31 cellular contexts compared by ENCODE assay signal in genomic region chr5:143581649-143582048, GRCh38.
"Had no signal": no experiment of that assay in that cellular context is flagged by ENCODE, and none has a peak within 500 bp of the region (broad histone marks: within the 10 kb centered on the region; RNA-seq: fewer than 3 reads in every experiment).

No MANE protein-coding gene starts in this region.

- H3K9me3 ChIP-seq: adrenal gland, breast epithelium, colonic mucosa had no signal

- DNase-seq: activated CD4-positive, alpha-beta memory T cell treated with anti-CD3 and anti-CD28 coated beads for 36 hours; activated CD4-positive, alpha-beta T cell treated with anti-CD3 and anti-CD28 coated beads for 36 hours; activated CD4-positive, alpha-beta T cell treated with anti-CD3 and anti-CD28 coated beads, Interleukin-2, amount 10 ng/mL, durations not matched to agents 24 days and 14 days; activated CD4-positive, CD25-positive, alpha-beta regulatory T cell; activated CD4-positive, CD25-positive, alpha-beta regulatory T cell treated with anti-CD3 and anti-CD28 coated beads, Interleukin-2, amount 50 U/mL, for 72 hours; activated CD8-positive, alpha-beta memory T cell treated with anti-CD3 and anti-CD28 coated beads, Interleukin-2, amount 10 ng/mL, durations not matched to agents 7 days and 5 days; activated CD8-positive, alpha-beta memory T cell treated with anti-CD3 and anti-CD28 coated beads, Interleukin-2, amount 50 U/mL, for 4 hours; activated CD8-positive, alpha-beta T cell treated with anti-CD3 and anti-CD28 coated beads, Interleukin-2, amount 10 ng/mL, durations not matched to agents 7 days and 5 days; activated effector memory CD4-positive, alpha-beta T cell treated with anti-CD3 and anti-CD28 coated beads, Interleukin-2, amount 50 U/mL, for 16 hours; activated naive CD4-positive, alpha-beta T cell treated with anti-CD3 and anti-CD28 coated beads for 36 hours; activated naive CD8-positive, alpha-beta T cell treated with anti-CD3 and anti-CD28 coated beads for 36 hours; activated naive CD8-positive, alpha-beta T cell treated with anti-CD3 and anti-CD28 coated beads, Interleukin-2, amount 50 U/mL, for 24 hours; activated T-cell treated with anti-CD3 and anti-CD28 coated beads, Interleukin-2, amount 50 U/mL, for 1 hour; activated T-cell treated with anti-CD3 and anti-CD28 coated beads, Interleukin-2, amount 50 U/mL, for 48 hours; adrenal gland; amygdala; aorta; central memory CD4-positive, alpha-beta T cell; cerebellar nuclear complex; colonic mucosa; effector CD8-positive, alpha-beta T cell; endodermal cell; foreskin fibroblast; head of caudate nucleus; T-helper 2 cell had no signal

- H3K36me3 ChIP-seq: adrenal gland, breast epithelium, cardiac muscle cell, colonic mucosa had no signal

- H3K4me3 Mint-ChIP-seq: activated CD4-positive, alpha-beta memory T cell treated with anti-CD3 and anti-CD28 coated beads for 36 hours; activated CD4-positive, alpha-beta T cell treated with anti-CD3 and anti-CD28 coated beads for 36 hours; activated CD4-positive, alpha-beta T cell treated with anti-CD3 and anti-CD28 coated beads, Interleukin-2, amount 10 ng/mL, durations not matched to agents 24 days and 14 days; activated CD8-positive, alpha-beta memory T cell treated with anti-CD3 and anti-CD28 coated beads, Interleukin-2, amount 10 ng/mL, durations not matched to agents 7 days and 5 days; activated CD8-positive, alpha-beta T cell treated with anti-CD3 and anti-CD28 coated beads, Interleukin-2, amount 10 ng/mL, durations not matched to agents 7 days and 5 days; activated naive CD4-positive, alpha-beta T cell treated with anti-CD3 and anti-CD28 coated beads for 36 hours; activated naive CD4-positive, alpha-beta T cell treated with anti-CD3 and anti-CD28 coated beads, Interleukin-2, amount 50 U/mL, for 24 hours; activated naive CD8-positive, alpha-beta T cell treated with anti-CD3 and anti-CD28 coated beads for 36 hours; activated naive CD8-positive, alpha-beta T cell treated with anti-CD3 and anti-CD28 coated beads, Interleukin-2, amount 50 U/mL, for 24 hours; activated T-helper 1 cell treated with anti-CD3 and anti-CD28 coated beads, Interleukin-12 subunit alpha, Interleukin-12 subunit beta, Interleukin-2, Interleukin-4 antibody, amounts not matched to agents 30 ng/mL and 10 ng/mL and 1 ng/mL, durations not matched to agents 14 hours and 24 hours and 36 hours; brain; endodermal cell had no signal

- H3K4me3 ChIP-seq: adrenal gland, breast epithelium, cardiac muscle cell, colonic mucosa had no signal

- H3K36me3 Mint-ChIP-seq: activated CD4-positive, alpha-beta memory T cell treated with anti-CD3 and anti-CD28 coated beads for 36 hours; activated naive CD4-positive, alpha-beta T cell treated with anti-CD3 and anti-CD28 coated beads, Interleukin-2, amount 50 U/mL, for 24 hours; activated naive CD8-positive, alpha-beta T cell treated with anti-CD3 and anti-CD28 coated beads for 36 hours; brain had no signal

- H3K4me1 ChIP-seq: adrenal gland, breast epithelium, colonic mucosa had no signal

- H3K27me3 Mint-ChIP-seq: activated CD4-positive, alpha-beta memory T cell treated with anti-CD3 and anti-CD28 coated beads for 36 hours; activated CD4-positive, alpha-beta T cell treated with anti-CD3 and anti-CD28 coated beads for 36 hours; activated CD4-positive, alpha-beta T cell treated with anti-CD3 and anti-CD28 coated beads, Interleukin-2, amount 10 ng/mL, durations not matched to agents 24 days and 14 days; activated CD8-positive, alpha-beta memory T cell treated with anti-CD3 and anti-CD28 coated beads, Interleukin-2, amount 10 ng/mL, durations not matched to agents 7 days and 5 days; activated naive CD8-positive, alpha-beta T cell treated with anti-CD3 and anti-CD28 coated beads for 36 hours had no signal

- H3K27ac ChIP-seq: adrenal gland, breast epithelium, cardiac muscle cell, colonic mucosa had no signal

- H3K27ac Mint-ChIP-seq: activated CD4-positive, alpha-beta memory T cell treated with anti-CD3 and anti-CD28 coated beads for 36 hours; activated CD4-positive, alpha-beta T cell treated with anti-CD3 and anti-CD28 coated beads for 36 hours; activated CD4-positive, alpha-beta T cell treated with anti-CD3 and anti-CD28 coated beads, Interleukin-2, amount 10 ng/mL, durations not matched to agents 24 days and 14 days; activated CD8-positive, alpha-beta memory T cell treated with anti-CD3 and anti-CD28 coated beads, Interleukin-2, amount 10 ng/mL, durations not matched to agents 7 days and 5 days; activated CD8-positive, alpha-beta T cell treated with anti-CD3 and anti-CD28 coated beads, Interleukin-2, amount 10 ng/mL, durations not matched to agents 7 days and 5 days; activated naive CD4-positive, alpha-beta T cell treated with anti-CD3 and anti-CD28 coated beads for 36 hours; activated naive CD4-positive, alpha-beta T cell treated with anti-CD3 and anti-CD28 coated beads, Interleukin-2, amount 50 U/mL, for 24 hours; activated naive CD8-positive, alpha-beta T cell treated with anti-CD3 and anti-CD28 coated beads for 36 hours; activated naive CD8-positive, alpha-beta T cell treated with anti-CD3 and anti-CD28 coated beads, Interleukin-2, amount 50 U/mL, for 24 hours; activated T-helper 1 cell treated with anti-CD3 and anti-CD28 coated beads, Interleukin-12 subunit alpha, Interleukin-12 subunit beta, Interleukin-2, Interleukin-4 antibody, amounts not matched to agents 30 ng/mL and 10 ng/mL and 1 ng/mL, durations not matched to agents 14 hours and 24 hours and 36 hours; activated T-helper 2 cell treated with anti-CD3 and anti-CD28 coated beads, Interferon-gamma antibody, Interleukin-2, Interleukin-4, amounts not matched to agents 10 μg/mL and 5 μg/mL and 100 μg/mL, durations not matched to agents 14 hours and 24 hours and 36 hours; brain; endodermal cell had no signal

- H3K9me3 Mint-ChIP-seq: activated CD4-positive, alpha-beta memory T cell treated with anti-CD3 and anti-CD28 coated beads for 36 hours; activated CD4-positive, alpha-beta T cell treated with anti-CD3 and anti-CD28 coated beads, Interleukin-2, amount 10 ng/mL, durations not matched to agents 24 days and 14 days; activated naive CD4-positive, alpha-beta T cell treated with anti-CD3 and anti-CD28 coated beads for 36 hours; activated naive CD4-positive, alpha-beta T cell treated with anti-CD3 and anti-CD28 coated beads, Interleukin-2, amount 50 U/mL, for 24 hours; activated naive CD8-positive, alpha-beta T cell treated with anti-CD3 and anti-CD28 coated beads for 36 hours had no signal

- H3K27me3 ChIP-seq: adrenal gland, breast epithelium, cardiac muscle cell, colonic mucosa had no signal
